Comparison of ENCODE assay signal across 16 cellular contexts in genomic region chr11:118084247-118084646, GRCh38. TPM values are rescaled to one million over a fixed set of nuclear protein-coding genes. Genes with fewer than 3 reads are reported as not detected.
DNase-seq lines count a peak whose midpoint lies in the region; ATAC-seq and TF ChIP-seq lines count a peak whose summit lies in the region.
"Had no signal": no experiment of that assay in that cellular context is flagged by ENCODE, and none has a peak within 500 bp of the region (broad histone marks: within the 10 kb centered on the region; RNA-seq: fewer than 3 reads in every experiment).

No MANE protein-coding gene starts in this region.

- H3K4me1 ChIP-seq in GM23338 (ENCODE audit: insufficient read depth) (no peaks in the 10 kb centered on the region), left ventricle myocardium inferior (peaks cover 28% of the 10 kb centered on the region)

- peaks cover 17% of the 10 kb centered on the region; the same call in 2 of the 3 replicates for H3K9me3 Mint-ChIP-seq in GM23338

- H3K4me2 ChIP-seq in GM23338 = no peak overlapping the region
- H3K4me2 ChIP-seq: PC-9 had no signal

- H3K79me2 ChIP-seq in GM23338 (replicated peaks; ENCODE audit: insufficient read depth) = no peaks in the 10 kb centered on the region

- H3F3A ChIP-seq in GM23338 (replicated peaks; ENCODE audit: low read depth) = no peaks in the 10 kb centered on the region

- H3K9me3 ChIP-seq in left ventricle myocardium inferior (replicated peaks) (peaks cover 21% of the 10 kb centered on the region), WERI-Rb-1 (ENCODE audit: severe bottlenecking) (peaks cover 15% of the 10 kb centered on the region)

- no peaks in the 10 kb centered on the region for H4K20me1 ChIP-seq in GM23338 (replicated peaks; ENCODE audit: insufficient read depth)

- TF ChIP-seq CTCF in GM23338 (conservative IDR thresholded peaks at IDR 0.05; ENCODE audit: low read depth in 2 of 2) (no peak), left ventricle myocardium inferior (IDR thresholded peaks at IDR 0.05; ENCODE audit: borderline replicate concordance) (no peak), WERI-Rb-1 (IDR thresholded peaks at IDR 0.05; ENCODE audit: low read depth, low read length) (no peak)

- no peaks in the 10 kb centered on the region for H3K27me3 Mint-ChIP-seq in GM23338 (ENCODE audit: insufficient read depth, low read depth, poor library complexity)
- H3K27me3 Mint-ChIP-seq: activated naive CD8-positive, alpha-beta T cell had no signal

- peaks cover 10% of the 10 kb centered on the region for H3K4me1 Mint-ChIP-seq in GM23338
- H3K4me1 Mint-ChIP-seq: activated CD4-positive, alpha-beta T cell treated with anti-CD3 and anti-CD28 coated beads, Interleukin-2, amount 10 ng/mL, durations not matched to agents 24 days and 14 days; immature natural killer cell had no signal

- H3K36me3 ChIP-seq in GM23338 (ENCODE audit: insufficient read depth) (no peaks in the 10 kb centered on the region), left ventricle myocardium inferior (no peaks in the 10 kb centered on the region), WERI-Rb-1 (no peaks in the 10 kb centered on the region)

- no peak for DNase-seq in GM23338 (ENCODE audit: low spot score)
- peak; percentile 95 for DNase-seq in SKM-1 (lab: John Stamatoyannopoulos, UW; ENCODE audit: unreplicated experiment)
- no peak for DNase-seq in left ventricle myocardium inferior
- DNase-seq in renal cortical epithelial cell (ENCODE audit: low read depth) = peak; percentile 72
- no peak for DNase-seq in WERI-Rb-1
- DNase-seq in NCI-H1417 treated with DMSO at 0.1 percent for 48 hours (lab: John Stamatoyannopoulos, UW) = no peak
- no peak for DNase-seq in NCI-H2107 treated with DMSO at 0.1 percent for 48 hours (lab: John Stamatoyannopoulos, UW; ENCODE audit: unreplicated experiment)
- DNase-seq in NCI-H1417 (lab: John Stamatoyannopoulos, UW) = no peak
- DNase-seq: activated CD4-positive, alpha-beta T cell treated with anti-CD3 and anti-CD28 coated beads, Interleukin-2, amount 10 ng/mL, durations not matched to agents 24 days and 14 days; endodermal cell; immature natural killer cell; NCI-H1105 treated with DMSO at 0.1 percent for 48 hours; retina; stimulated activated CD8-positive, alpha-beta memory T cell treated with anti-CD3 and anti-CD28 coated beads, Interleukin-4, amount 100 ng/mL, for 48 hours had no signal

- no peaks in the 10 kb centered on the region; the same call in 2 of the 3 replicates for H3K36me3 Mint-ChIP-seq in GM23338 (ENCODE audit: low read depth)
- H3K36me3 Mint-ChIP-seq: activated naive CD8-positive, alpha-beta T cell had no signal

- no peak overlapping the region for H3K4me3 Mint-ChIP-seq in GM23338
- H3K4me3 Mint-ChIP-seq: activated CD4-positive, alpha-beta T cell treated with anti-CD3 and anti-CD28 coated beads, Interleukin-2, amount 10 ng/mL, durations not matched to agents 24 days and 14 days; activated naive CD8-positive, alpha-beta T cell; endodermal cell; immature natural killer cell had no signal

- H3K27me3 ChIP-seq in GM23338 (ENCODE audit: insufficient read depth) (no peaks in the 10 kb centered on the region), left ventricle myocardium inferior (ENCODE audit: low read depth) (no peaks in the 10 kb centered on the region), WERI-Rb-1 (ENCODE audit: insufficient read depth, low read depth, severe bottlenecking) (no peaks in the 10 kb centered on the region)

- no peaks in the 10 kb centered on the region for H3K9me2 ChIP-seq in GM23338 (ENCODE audit: insufficient read depth)

- no peak for ATAC-seq in GM23338

- intact Hi-C loops in left ventricle myocardium inferior (cut with micrococcal nuclease) = no loop called here

- H3K27ac ChIP-seq in GM23338 (ENCODE audit: low read depth) (no peak overlapping the region), left ventricle myocardium inferior (replicated peaks) (peak overlapping the region; percentile 79), WERI-Rb-1 (no peak overlapping the region)
- H3K27ac ChIP-seq: PC-9 had no signal

- H3K27ac Mint-ChIP-seq in GM23338 = no peak overlapping the region
- H3K27ac Mint-ChIP-seq: activated CD4-positive, alpha-beta T cell treated with anti-CD3 and anti-CD28 coated beads, Interleukin-2, amount 10 ng/mL, durations not matched to agents 24 days and 14 days; activated naive CD8-positive, alpha-beta T cell; endodermal cell; immature natural killer cell had no signal

- no peak overlapping the region for H3K4me3 ChIP-seq in GM23338
- H3K4me3 ChIP-seq in left ventricle myocardium inferior = no peak overlapping the region
- no peak overlapping the region for H3K4me3 ChIP-seq in WERI-Rb-1 (ENCODE audit: low read depth, low read length)
- H3K4me3 ChIP-seq: PC-9 had no signal

- 0 out of 2 replicates have a peak overlapping the region, but pooled peaks have one; percentile 32 for H2AFZ ChIP-seq in GM23338
- H2AFZ ChIP-seq: PC-9 had no signal

TF ChIP-seq in GM23338, 12 proteins besides CTCF, POLR2A, EP300 and RAD21 (continues in another document):
- no peak for TF ChIP-seq CREB1 (CRISPR knock-in tag; IDR thresholded peaks at IDR 0.05; ENCODE audit: low read depth)
- no peak for TF ChIP-seq STAT1 (IDR thresholded peaks at IDR 0.05; ENCODE audit: unreplicated experiment)
- no peak for TF ChIP-seq ZNF114 (CRISPR knock-in tag; IDR thresholded peaks at IDR 0.05)
- TF ChIP-seq NANOG (IDR thresholded peaks at IDR 0.05; ENCODE audit: borderline replicate concordance) = no peak
- no peak for TF ChIP-seq ZNF331 (CRISPR knock-in tag; IDR thresholded peaks at IDR 0.05; ENCODE audit: low read depth)
- no peak for TF ChIP-seq ZNF462 (CRISPR knock-in tag; IDR thresholded peaks at IDR 0.05)
- no peak for TF ChIP-seq JUNB (IDR thresholded peaks at IDR 0.05; ENCODE audit: unreplicated experiment)
- no peak for TF ChIP-seq EZH2 (IDR thresholded peaks at IDR 0.05; ENCODE audit: low read depth, unreplicated experiment)

RNA-seq across cellular contexts. Expression of gene SMIM35, which starts 2.5 kb away (rescaled TPM):
- not detected in 2 replicates for total RNA-seq in GM23338 (2014; rRNA removed; shearing (Covaris generic))
- polyA plus RNA-seq in GM23338 (2016; fragmentation: Nextera tagmentation; extraction: Ambion mirVana) = not detected in 2 replicates
- total RNA-seq in left ventricle myocardium inferior (not detected), renal cortical epithelial cell (not detected in 2 replicates)
- total RNA-seq: endodermal cell, PC-9 had no signal

RNA-seq across cellular contexts. Expression of gene TMPRSS4, which starts 7.4 kb away (rescaled TPM):
- 0.04 and 0.10 TPM in 2 replicates for total RNA-seq in GM23338 (2014; rRNA removed; shearing (Covaris generic))
- 0.35 and 0.58 TPM in 2 replicates for polyA plus RNA-seq in GM23338 (2016; fragmentation: Nextera tagmentation; extraction: Ambion mirVana)
- total RNA-seq in left ventricle myocardium inferior = 0.30 TPM
- total RNA-seq in renal cortical epithelial cell = 2.4 and 29.2 TPM in 2 replicates
- total RNA-seq: activated CD4-positive, alpha-beta T cell treated with anti-CD3 and anti-CD28 coated beads, Interleukin-2, amount 10 ng/mL, durations not matched to agents 24 days and 14 days; endodermal cell had no signal
- polyA plus RNA-seq: immature natural killer cell had no signal

Comparison
In these comparisons a context has a peak if more than half of its experiments do, and no peak if none do; other contexts are left out.
1. DNase-seq: peak in SKM-1 (single experiment) and renal cortical epithelial cell (single experiment); none in GM23338 (single experiment), left ventricle myocardium inferior (single experiment), WERI-Rb-1 (single experiment), NCI-H1417 treated with DMSO at 0.1 percent for 48 hours (single experiment), NCI-H2107 treated with DMSO at 0.1 percent for 48 hours (single experiment) and NCI-H1417 (0 of 3).